In genomic region chr6:111864138-111865048, GRCh38 we compare ENCODE assay signal across 14 cellular contexts. TPM values are rescaled to one million over a fixed set of nuclear protein-coding genes. Genes with fewer than 3 reads are reported as not detected.
DNase-seq lines count a peak whose midpoint lies in the region; ATAC-seq and TF ChIP-seq lines count a peak whose summit lies in the region.
"Had no signal": no experiment of that assay in that cellular context is flagged by ENCODE, and none has a peak within 500 bp of the region (broad histone marks: within the 10 kb centered on the region; RNA-seq: fewer than 3 reads in every experiment).

No MANE protein-coding gene starts in this region.

- POLR2A ChIA-PET in CD8-positive, alpha-beta T cell (lab: Charles Lee), result interaction anchor here (1.1 to 1.6 kb wide), 5 partner anchors 9 to 62 kb away, joined by 3 to 4 read pairs (median 3); partner anchors contain the start of gene FYN
- POLR2A ChIA-PET in activated CD8-positive, alpha-beta T cell treated with anti-CD3 and anti-CD28 coated beads, Interleukin-2, amount 10 ng/mL, durations not matched to agents 7 days and 5 days (lab: Charles Lee), result interaction anchor here (1.1 to 1.5 kb wide), 4 partner anchors 16 to 152 kb away, joined by 3 read pairs; no protein-coding TSS in a partner anchor

- no peak overlapping the region for H3K4me2 ChIP-seq in smooth muscle cell

- CTCF ChIA-PET in CD8-positive, alpha-beta T cell (lab: Charles Lee), result interaction anchor here (0.9 to 2.0 kb wide), 3 partner anchors 24 to 154 kb away, joined by 3 to 6 read pairs (median 3); no protein-coding TSS in a partner anchor
- CTCF ChIA-PET in activated CD8-positive, alpha-beta T cell treated with anti-CD3 and anti-CD28 coated beads, Interleukin-2, amount 10 ng/mL, durations not matched to agents 7 days and 5 days (lab: Charles Lee), result interaction anchor here (0.8 to 1.6 kb wide), 5 partner anchors 24 to 179 kb away, joined by 3 to 5 read pairs (median 3); no protein-coding TSS in a partner anchor

- 98% methylated on average over 6 of the region's 6 CpGs for WGBS in smooth muscle cell (ENCODE audit: low lambda C conversion rate)

- intact Hi-C loops in CD8-positive, alpha-beta T cell (cut with DNase I, micrococcal nuclease), result no loop called here

- peak overlapping the region in 2 of 3 donors; percentile 62 to 75 for H3K27ac Mint-ChIP-seq in CD4-positive, CD25-positive, alpha-beta regulatory T cell
- peak overlapping the region; percentile 55 for H3K27ac Mint-ChIP-seq in CD8-positive, alpha-beta T cell
- H3K27ac Mint-ChIP-seq in activated CD8-positive, alpha-beta T cell treated with anti-CD3 and anti-CD28 coated beads, Interleukin-2, amount 10 ng/mL, durations not matched to agents 7 days and 5 days, result peak overlapping the region; percentile 70
- peak overlapping the region in 4 of 6 donors; percentile 24 to 74 (median 50) for H3K27ac Mint-ChIP-seq in immature natural killer cell

- H3K4me3 ChIP-seq in CD4-positive, CD25-positive, alpha-beta regulatory T cell (ENCODE audit: low read depth, low read length), result peak overlapping the region; percentile 66
- H3K4me3 ChIP-seq in CD8-positive, alpha-beta T cell (ENCODE audit: low read depth, low read length), result no peak overlapping the region
- H3K4me3 ChIP-seq in smooth muscle cell, result no peak overlapping the region
- H3K4me3 ChIP-seq: SJSA1, suprapubic skin had no signal

- H3K9me3 Mint-ChIP-seq in CD4-positive, CD25-positive, alpha-beta regulatory T cell, result no peaks in the 10 kb centered on the region
- no peaks in the 10 kb centered on the region for H3K9me3 Mint-ChIP-seq in CD8-positive, alpha-beta T cell
- no peaks in the 10 kb centered on the region for H3K9me3 Mint-ChIP-seq in activated CD8-positive, alpha-beta T cell treated with anti-CD3 and anti-CD28 coated beads, Interleukin-2, amount 10 ng/mL, durations not matched to agents 7 days and 5 days (ENCODE audit: insufficient read depth)
- H3K9me3 Mint-ChIP-seq in immature natural killer cell, result no peaks in the 10 kb centered on the region
- H3K9me3 Mint-ChIP-seq: neural crest cell had no signal

- H3K4me1 ChIP-seq in CD4-positive, CD25-positive, alpha-beta regulatory T cell (ENCODE audit: control insufficient read depth, insufficient read depth, low read length, poor library complexity, severe bottlenecking), result peaks cover 96% of the 10 kb centered on the region
- H3K4me1 ChIP-seq in CD8-positive, alpha-beta T cell (ENCODE audit: insufficient read depth, low read length), result peaks cover 99% of the 10 kb centered on the region
- H3K4me1 ChIP-seq in smooth muscle cell (ENCODE audit: low read depth), result peaks cover 24% of the 10 kb centered on the region
- H3K4me1 ChIP-seq: SJSA1 had no signal

- TF ChIP-seq CTCF in CD8-positive, alpha-beta T cell (IDR thresholded peaks at IDR 0.05), result no peak
- TF ChIP-seq CTCF in smooth muscle cell (IDR thresholded peaks at IDR 0.05; ENCODE audit: borderline replicate concordance, insufficient read depth, poor library complexity, severe bottlenecking), result no peak

- ATAC-seq in CD4-positive, CD25-positive, alpha-beta regulatory T cell (ENCODE audit: low read depth in 2 of 2), result peak; percentile 20 to 39
- ATAC-seq in CD8-positive, alpha-beta T cell, result no peak
- peak; percentile 14 for ATAC-seq in activated CD8-positive, alpha-beta T cell treated with anti-CD3 and anti-CD28 coated beads, Interleukin-2, amount 10 ng/mL, durations not matched to agents 7 days and 5 days
- ATAC-seq in SK-N-SH treated with all-trans-retinoic acid at 6 μM for 48 hours (no peak), HG02798 (IDR thresholded peaks at IDR 0.05; ENCODE audit: poor library complexity, unreplicated experiment) (no peak)

- H2AFZ ChIP-seq in smooth muscle cell (ENCODE audit: low read depth), result no peak overlapping the region

- H3K79me2 ChIP-seq in smooth muscle cell (ENCODE audit: low read depth), result peaks cover 99% of the 10 kb centered on the region

- no peak overlapping the region for H3K9ac ChIP-seq in smooth muscle cell (ENCODE audit: low read depth)

- H3K4me1 Mint-ChIP-seq in CD4-positive, CD25-positive, alpha-beta regulatory T cell, result peaks cover 56 to 100% (median 89%) of the 10 kb centered on the region in 4 donors
- peaks cover 98% of the 10 kb centered on the region for H3K4me1 Mint-ChIP-seq in CD8-positive, alpha-beta T cell (ENCODE audit: low read depth)
- peaks cover 88% of the 10 kb centered on the region for H3K4me1 Mint-ChIP-seq in activated CD8-positive, alpha-beta T cell treated with anti-CD3 and anti-CD28 coated beads, Interleukin-2, amount 10 ng/mL, durations not matched to agents 7 days and 5 days (ENCODE audit: low read depth)
- peaks cover 0 to 99% of the 10 kb centered on the region in 2 donors for H3K4me1 Mint-ChIP-seq in immature natural killer cell

- H3K36me3 ChIP-seq in CD4-positive, CD25-positive, alpha-beta regulatory T cell (ENCODE audit: control insufficient read depth, insufficient read depth, low read length), result peaks cover 3% of the 10 kb centered on the region
- H3K36me3 ChIP-seq in CD8-positive, alpha-beta T cell (ENCODE audit: insufficient read depth, low read length), result no peaks in the 10 kb centered on the region
- no peaks in the 10 kb centered on the region for H3K36me3 ChIP-seq in smooth muscle cell (ENCODE audit: low read depth)
- H3K36me3 ChIP-seq: SJSA1, suprapubic skin had no signal

- H3K27ac ChIP-seq in CD4-positive, CD25-positive, alpha-beta regulatory T cell (ENCODE audit: insufficient read depth, low read length, poor library complexity, severe bottlenecking), result no peak overlapping the region
- no peak overlapping the region for H3K27ac ChIP-seq in CD8-positive, alpha-beta T cell (ENCODE audit: low read depth, low read length)
- H3K27ac ChIP-seq in smooth muscle cell (ENCODE audit: low read depth), result no peak overlapping the region
- H3K27ac ChIP-seq: SJSA1, suprapubic skin had no signal

- no peaks in the 10 kb centered on the region for H3F3A ChIP-seq in smooth muscle cell (ENCODE audit: low read depth)

- no peaks in the 10 kb centered on the region for H3K27me3 ChIP-seq in CD4-positive, CD25-positive, alpha-beta regulatory T cell (ENCODE audit: control insufficient read depth, insufficient read depth, low read length)
- H3K27me3 ChIP-seq in CD8-positive, alpha-beta T cell (ENCODE audit: insufficient read depth, low read length), result no peaks in the 10 kb centered on the region
- no peaks in the 10 kb centered on the region for H3K27me3 ChIP-seq in smooth muscle cell (ENCODE audit: low read depth)
- H3K27me3 ChIP-seq: SJSA1, suprapubic skin had no signal

- H3K9me3 ChIP-seq in CD4-positive, CD25-positive, alpha-beta regulatory T cell (ENCODE audit: control insufficient read depth in 2 of 2, low read length in 2 of 2), result no peaks in the 10 kb centered on the region
- no peaks in the 10 kb centered on the region for H3K9me3 ChIP-seq in CD8-positive, alpha-beta T cell (ENCODE audit: low read length)
- no peaks in the 10 kb centered on the region for H3K9me3 ChIP-seq in smooth muscle cell (replicated peaks; ENCODE audit: low read depth)
- H3K9me3 ChIP-seq: SJSA1, suprapubic skin had no signal

- no peak for DNase-seq in CD4-positive, CD25-positive, alpha-beta regulatory T cell
- DNase-seq in CD8-positive, alpha-beta T cell, result no peak
- peak; percentile 21 for DNase-seq in activated CD8-positive, alpha-beta T cell treated with anti-CD3 and anti-CD28 coated beads, Interleukin-2, amount 10 ng/mL, durations not matched to agents 7 days and 5 days
- DNase-seq in immature natural killer cell (no peak), smooth muscle cell (lab: John Stamatoyannopoulos, UW; ENCODE audit: unreplicated experiment) (no peak)
- DNase-seq: amygdala, Kasumi-1, NCI-H1436 treated with DMSO at 0.1 percent for 48 hours, NCI-H510A had no signal

- H3K4me3 Mint-ChIP-seq in CD4-positive, CD25-positive, alpha-beta regulatory T cell, result peak overlapping the region in 3 of 4 donors; percentile 53 to 83 (median 71)
- H3K4me3 Mint-ChIP-seq in CD8-positive, alpha-beta T cell, result peak overlapping the region; percentile 17
- H3K4me3 Mint-ChIP-seq in activated CD8-positive, alpha-beta T cell treated with anti-CD3 and anti-CD28 coated beads, Interleukin-2, amount 10 ng/mL, durations not matched to agents 7 days and 5 days, result no peak overlapping the region
- H3K4me3 Mint-ChIP-seq in immature natural killer cell, result peak overlapping the region; percentile 4 to 65 (median 27)
- H3K4me3 Mint-ChIP-seq: neural crest cell had no signal

- H4K20me1 ChIP-seq in smooth muscle cell (ENCODE audit: low read depth), result peaks cover 100% of the 10 kb centered on the region

- H3K36me3 Mint-ChIP-seq in CD4-positive, CD25-positive, alpha-beta regulatory T cell, result peaks cover 13% of the 10 kb centered on the region
- peaks cover 21% of the 10 kb centered on the region for H3K36me3 Mint-ChIP-seq in CD8-positive, alpha-beta T cell
- peaks cover 34% of the 10 kb centered on the region for H3K36me3 Mint-ChIP-seq in activated CD8-positive, alpha-beta T cell treated with anti-CD3 and anti-CD28 coated beads, Interleukin-2, amount 10 ng/mL, durations not matched to agents 7 days and 5 days (ENCODE audit: low read depth)
- peaks cover 0 to 3% (median 0%) of the 10 kb centered on the region in 3 donors for H3K36me3 Mint-ChIP-seq in immature natural killer cell

- no peaks in the 10 kb centered on the region for H3K27me3 Mint-ChIP-seq in CD4-positive, CD25-positive, alpha-beta regulatory T cell
- no peaks in the 10 kb centered on the region for H3K27me3 Mint-ChIP-seq in CD8-positive, alpha-beta T cell (ENCODE audit: low read depth)
- H3K27me3 Mint-ChIP-seq in activated CD8-positive, alpha-beta T cell treated with anti-CD3 and anti-CD28 coated beads, Interleukin-2, amount 10 ng/mL, durations not matched to agents 7 days and 5 days (ENCODE audit: low read depth), result no peaks in the 10 kb centered on the region
- H3K27me3 Mint-ChIP-seq in immature natural killer cell (ENCODE audit: low read depth in 3 of 3), result peaks cover 1 to 10% (median 4%) of the 10 kb centered on the region in 3 donors

TF ChIP-seq in SK-N-SH treated with all-trans-retinoic acid at 6 μM for 48 hours, 23 proteins besides CTCF, POLR2A, EP300 and RAD21:
- TF ChIP-seq OSR1 (CRISPR knock-in tag; IDR thresholded peaks at IDR 0.05), result no peak
- TF ChIP-seq ZNF565 (CRISPR knock-in tag; conservative IDR thresholded peaks at IDR 0.05; ENCODE audit: low read depth), result no peak
- TF ChIP-seq SNAI2 (CRISPR knock-in tag; IDR thresholded peaks at IDR 0.05), result no peak
TF ChIP-seq in SK-N-SH treated with all-trans-retinoic acid at 6 μM for 48 hours: peak in this region for 0.

RNA-seq across cellular contexts. Expression of gene FYN, which starts 8.9 kb away (rescaled TPM):
- 592 TPM for total RNA-seq in CD4-positive, CD25-positive, alpha-beta regulatory T cell
- 100 to 1,000 TPM; 267 to 320 (median 288) TPM for polyA plus RNA-seq in CD4-positive, CD25-positive, alpha-beta regulatory T cell
- total RNA-seq in CD8-positive, alpha-beta T cell, result 100 to 1,000 TPM; 479 to 483 TPM
- total RNA-seq in activated CD8-positive, alpha-beta T cell treated with anti-CD3 and anti-CD28 coated beads, Interleukin-2, amount 10 ng/mL, durations not matched to agents 7 days and 5 days, result 100 to 1,000 TPM; 148 to 154 TPM
- 100 to 1,000 TPM; 358 to 488 (median 414) TPM for polyA plus RNA-seq in immature natural killer cell
- 110 and 120 TPM in 2 replicates for total RNA-seq in smooth muscle cell
- polyA plus RNA-seq in smooth muscle cell, result 138 and 140 TPM in 2 replicates

Comparison
In these comparisons a context has a peak if more than half of its experiments do, and no peak if none do; other contexts are left out.
1. ATAC-seq: peak in CD4-positive, CD25-positive, alpha-beta regulatory T cell (2 of 2) and activated CD8-positive, alpha-beta T cell treated with anti-CD3 and anti-CD28 coated beads, Interleukin-2, amount 10 ng/mL, durations not matched to agents 7 days and 5 days (single experiment); none in CD8-positive, alpha-beta T cell (single experiment), SK-N-SH treated with all-trans-retinoic acid at 6 μM for 48 hours (single experiment) and HG02798 (single experiment).
2. Peak in every context shown above with its lines, with median percentiles within 50 percentile points of each other: H3K27ac Mint-ChIP-seq.